ENCODE assay signal across 7 cellular contexts in the genomic region with DNA sequence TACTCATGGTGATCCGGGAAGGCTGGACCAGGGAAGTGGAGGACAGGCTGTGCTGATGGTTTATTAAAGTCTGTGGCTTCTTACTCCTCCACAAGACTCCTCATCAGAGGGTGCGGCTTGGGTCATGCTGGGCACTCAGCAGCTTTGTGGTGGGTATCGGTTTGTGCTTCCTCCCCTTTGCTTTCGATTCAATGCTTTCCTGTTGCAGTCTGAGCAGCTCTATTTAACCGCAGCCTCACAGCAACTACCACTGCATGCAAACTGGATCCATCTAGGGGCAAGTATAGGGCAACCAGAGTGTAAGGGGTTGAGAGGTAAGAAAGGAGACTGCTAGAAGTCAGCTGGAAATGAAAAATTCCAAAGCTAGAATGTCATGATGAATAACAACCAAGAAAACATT.
A peak's percentile ranks its signal among the peaks of the same experiment; 100 is the strongest.
DNase-seq lines count a peak whose midpoint lies in the region; ATAC-seq and TF ChIP-seq lines count a peak whose summit lies in the region.
"Not testable (repeated sequence)": the region's sequence is repeated elsewhere in the genome, so short reads cannot be mapped to it uniquely, and the experiment has no call there.

No MANE protein-coding gene starts in this region.

- not testable (repeated sequence) for H3K36me3 Mint-ChIP-seq in activated naive CD8-positive, alpha-beta T cell treated with anti-CD3 and anti-CD28 coated beads, Interleukin-2, amount 10 ng/mL, durations not matched to agents 7 days and 5 days

- POLR2A ChIA-PET in activated naive CD8-positive, alpha-beta T cell treated with anti-CD3 and anti-CD28 coated beads, Interleukin-2, amount 10 ng/mL, durations not matched to agents 7 days and 5 days (lab: Charles Lee), result not testable (repeated sequence)

- H3K4me1 Mint-ChIP-seq in activated naive CD8-positive, alpha-beta T cell treated with anti-CD3 and anti-CD28 coated beads, Interleukin-2, amount 10 ng/mL, durations not matched to agents 7 days and 5 days, result not testable (repeated sequence)

- H3K4me3 ChIP-seq in mucosa of descending colon, result not testable (repeated sequence)

- H3K27me3 Mint-ChIP-seq in activated naive CD8-positive, alpha-beta T cell treated with anti-CD3 and anti-CD28 coated beads, Interleukin-2, amount 10 ng/mL, durations not matched to agents 7 days and 5 days, result not testable (repeated sequence)

- H3K36me3 ChIP-seq in mucosa of descending colon (ENCODE audit: low read depth), result not testable (repeated sequence)

- not testable (repeated sequence) for H3K27ac Mint-ChIP-seq in activated naive CD8-positive, alpha-beta T cell treated with anti-CD3 and anti-CD28 coated beads, Interleukin-2, amount 10 ng/mL, durations not matched to agents 7 days and 5 days

- ATAC-seq in GM18870 (IDR thresholded peaks at IDR 0.05; ENCODE audit: unreplicated experiment) (peak; percentile 94), GM21367 (IDR thresholded peaks at IDR 0.05; ENCODE audit: unreplicated experiment) (peak; percentile 87), HG02642 (IDR thresholded peaks at IDR 0.05; ENCODE audit: poor library complexity, unreplicated experiment) (peak; percentile 98), HG03095 (IDR thresholded peaks at IDR 0.05; ENCODE audit: unreplicated experiment) (peak; percentile 94), HG03558 (IDR thresholded peaks at IDR 0.05; ENCODE audit: extremely low read depth, unreplicated experiment) (peak; percentile 79), mucosa of descending colon (peak; percentile 83)
- peak; percentile 93 for ATAC-seq in activated naive CD8-positive, alpha-beta T cell treated with anti-CD3 and anti-CD28 coated beads, Interleukin-2, amount 10 ng/mL, durations not matched to agents 7 days and 5 days (ENCODE audit: low read depth)

- not testable (repeated sequence) for H3K4me3 Mint-ChIP-seq in activated naive CD8-positive, alpha-beta T cell treated with anti-CD3 and anti-CD28 coated beads, Interleukin-2, amount 10 ng/mL, durations not matched to agents 7 days and 5 days

- intact Hi-C loops in mucosa of descending colon (cut with DNase I, micrococcal nuclease), result not testable (repeated sequence)

- TF ChIP-seq CTCF in mucosa of descending colon (IDR thresholded peaks at IDR 0.05), result not testable (repeated sequence)

- H3K9me3 ChIP-seq in mucosa of descending colon, result not testable (repeated sequence)

- H3K4me1 ChIP-seq in mucosa of descending colon (ENCODE audit: low read depth), result not testable (repeated sequence)

- not testable (repeated sequence) for DNase-seq in activated naive CD8-positive, alpha-beta T cell treated with anti-CD3 and anti-CD28 coated beads, Interleukin-2, amount 10 ng/mL, durations not matched to agents 7 days and 5 days; mucosa of descending colon

- not testable (repeated sequence) for H3K9me3 Mint-ChIP-seq in activated naive CD8-positive, alpha-beta T cell treated with anti-CD3 and anti-CD28 coated beads, Interleukin-2, amount 10 ng/mL, durations not matched to agents 7 days and 5 days
